21 cellular contexts compared by ENCODE assay signal in the genomic region with DNA sequence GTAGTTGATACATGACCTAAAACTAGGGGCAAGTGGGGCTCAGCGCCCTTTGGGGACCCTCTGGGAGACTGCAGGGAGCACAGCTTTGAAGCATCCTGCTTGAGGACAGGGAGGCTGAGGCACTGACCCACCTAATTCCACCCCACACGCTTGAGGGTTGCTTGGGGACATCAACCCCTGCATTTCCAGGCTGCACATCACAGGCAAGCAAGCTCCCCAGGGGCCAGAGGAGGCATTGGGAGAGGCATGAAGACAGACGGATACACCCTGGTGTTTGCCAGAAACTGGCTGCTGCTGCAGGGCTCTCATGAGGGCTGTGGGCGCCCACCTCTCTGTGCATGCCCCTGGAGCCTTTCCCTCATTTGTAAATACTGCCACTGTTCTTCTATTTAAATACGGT.
A peak's percentile ranks its signal among the peaks of the same experiment; 100 is the strongest.
DNase-seq lines count a peak whose midpoint lies in the region; ATAC-seq and TF ChIP-seq lines count a peak whose summit lies in the region.
"Had no signal": no experiment of that assay in that cellular context is flagged by ENCODE, and none has a peak within 500 bp of the region (broad histone marks: within the 10 kb centered on the region; RNA-seq: fewer than 3 reads in every experiment).

No MANE protein-coding gene starts in this region.

- H3K9ac ChIP-seq in BLaER1 = no peak overlapping the region
- H3K9ac ChIP-seq: GM23248 had no signal

- no peak overlapping the region for H3K4me3 ChIP-seq in BLaER1
- H3K4me3 ChIP-seq in RWPE2 (ENCODE audit: severe bottlenecking) = no peak overlapping the region
- H3K4me3 ChIP-seq: GM12878, GM23248 had no signal

- peak overlapping the region; percentile 50 for H3K4me2 ChIP-seq in BLaER1

- TF ChIP-seq CTCF in RWPE2 (IDR thresholded peaks at IDR 0.05; ENCODE audit: poor library complexity, severe bottlenecking) (no peak), osteocyte (IDR thresholded peaks at IDR 0.05) (no peak), glutamatergic neuron (IDR thresholded peaks at IDR 0.05; ENCODE audit: partially characterized antibody, unreplicated experiment) (no peak)

- no peak overlapping the region for H3K27ac Mint-ChIP-seq in osteocyte (ENCODE audit: unreplicated experiment)
- H3K27ac Mint-ChIP-seq in glutamatergic neuron (ENCODE audit: unreplicated experiment) = no peak overlapping the region
- H3K27ac Mint-ChIP-seq: CD4-positive, CD25-positive, alpha-beta regulatory T cell; CD8-positive, alpha-beta memory T cell; HFFc6 had no signal

- no peaks in the 10 kb centered on the region for H3K36me3 Mint-ChIP-seq in osteocyte (ENCODE audit: unreplicated experiment)
- H3K36me3 Mint-ChIP-seq in glutamatergic neuron (ENCODE audit: unreplicated experiment) = peaks cover 10% of the 10 kb centered on the region
- H3K36me3 Mint-ChIP-seq: CD4-positive, CD25-positive, alpha-beta regulatory T cell; CD8-positive, alpha-beta memory T cell had no signal

- H4K20me1 ChIP-seq in BLaER1 = no peaks in the 10 kb centered on the region

- H3K4me1 ChIP-seq in BLaER1 = peaks cover 50% of the 10 kb centered on the region
- peaks cover 8% of the 10 kb centered on the region for H3K4me1 ChIP-seq in RWPE2 (ENCODE audit: insufficient read depth, poor library complexity, severe bottlenecking)

- H3K27me3 Mint-ChIP-seq in osteocyte (ENCODE audit: unreplicated experiment) = peaks cover 46% of the 10 kb centered on the region
- H3K27me3 Mint-ChIP-seq in glutamatergic neuron (ENCODE audit: unreplicated experiment) = peaks cover 4% of the 10 kb centered on the region

- no peaks in the 10 kb centered on the region for H3K9me3 ChIP-seq in BLaER1
- no peaks in the 10 kb centered on the region for H3K9me3 ChIP-seq in RWPE2 (ENCODE audit: severe bottlenecking)

- no peaks in the 10 kb centered on the region for H3K27me3 ChIP-seq in BLaER1
- no peaks in the 10 kb centered on the region for H3K27me3 ChIP-seq in RWPE2 (ENCODE audit: insufficient read depth, poor library complexity, severe bottlenecking)

- DNase-seq in RWPE2 (ENCODE audit: low spot score) (peak; percentile 23), islet precursor cell (peak; percentile 25), osteocyte (ENCODE audit: extremely low spot score, unreplicated experiment) (peak; percentile 48), SKM-1 (lab: John Stamatoyannopoulos, UW; ENCODE audit: unreplicated experiment) (no peak), glutamatergic neuron (no peak)
- DNase-seq: 8988T; C1 segment of cervical spinal cord; CD4-positive, CD25-positive, alpha-beta regulatory T cell; CD8-positive, alpha-beta memory T cell; COR-L47; DMS 273 treated with DMSO at 0.1 percent for 48 hours; DMS53; DND-41; EL; GM23248; HFFc6; IMR-90 had no signal

- H3K27ac ChIP-seq in BLaER1 = no peak overlapping the region
- H3K27ac ChIP-seq in RWPE2 (ENCODE audit: poor library complexity, severe bottlenecking) = no peak overlapping the region
- H3K27ac ChIP-seq: GM23248 had no signal

- H3K4me3 Mint-ChIP-seq in osteocyte (ENCODE audit: unreplicated experiment) (no peak overlapping the region), glutamatergic neuron (ENCODE audit: unreplicated experiment) (no peak overlapping the region)
- H3K4me3 Mint-ChIP-seq: CD4-positive, CD25-positive, alpha-beta regulatory T cell; CD8-positive, alpha-beta memory T cell; HFFc6 had no signal

- no peaks in the 10 kb centered on the region for H3K36me3 ChIP-seq in BLaER1
- no peaks in the 10 kb centered on the region for H3K36me3 ChIP-seq in RWPE2 (ENCODE audit: low read depth)

- H3K4me1 Mint-ChIP-seq in osteocyte (ENCODE audit: unreplicated experiment) = no peaks in the 10 kb centered on the region
- H3K4me1 Mint-ChIP-seq in glutamatergic neuron (ENCODE audit: low read depth, unreplicated experiment) = peaks cover 2% of the 10 kb centered on the region
- H3K4me1 Mint-ChIP-seq: CD4-positive, CD25-positive, alpha-beta regulatory T cell; CD8-positive, alpha-beta memory T cell had no signal

- H3K9me3 Mint-ChIP-seq in osteocyte (ENCODE audit: unreplicated experiment) (no peaks in the 10 kb centered on the region), glutamatergic neuron (ENCODE audit: unreplicated experiment) (peaks cover 4% of the 10 kb centered on the region)
- H3K9me3 Mint-ChIP-seq: CD4-positive, CD25-positive, alpha-beta regulatory T cell; CD8-positive, alpha-beta memory T cell; HFFc6 had no signal

- ATAC-seq in RWPE2 (ENCODE audit: low read depth) (no peak), GM19455 (IDR thresholded peaks at IDR 0.05; ENCODE audit: unreplicated experiment) (no peak)
- ATAC-seq: GM12878, HCT116 had no signal

Comparison
In these comparisons a context has a peak if more than half of its experiments do, and no peak if none do; other contexts are left out.
1. DNase-seq: peak in RWPE2 (single experiment), islet precursor cell (single experiment) and osteocyte (single experiment); none in SKM-1 (single experiment) and glutamatergic neuron (single experiment).